8 cellular contexts compared by ENCODE assay signal in the genomic region with DNA sequence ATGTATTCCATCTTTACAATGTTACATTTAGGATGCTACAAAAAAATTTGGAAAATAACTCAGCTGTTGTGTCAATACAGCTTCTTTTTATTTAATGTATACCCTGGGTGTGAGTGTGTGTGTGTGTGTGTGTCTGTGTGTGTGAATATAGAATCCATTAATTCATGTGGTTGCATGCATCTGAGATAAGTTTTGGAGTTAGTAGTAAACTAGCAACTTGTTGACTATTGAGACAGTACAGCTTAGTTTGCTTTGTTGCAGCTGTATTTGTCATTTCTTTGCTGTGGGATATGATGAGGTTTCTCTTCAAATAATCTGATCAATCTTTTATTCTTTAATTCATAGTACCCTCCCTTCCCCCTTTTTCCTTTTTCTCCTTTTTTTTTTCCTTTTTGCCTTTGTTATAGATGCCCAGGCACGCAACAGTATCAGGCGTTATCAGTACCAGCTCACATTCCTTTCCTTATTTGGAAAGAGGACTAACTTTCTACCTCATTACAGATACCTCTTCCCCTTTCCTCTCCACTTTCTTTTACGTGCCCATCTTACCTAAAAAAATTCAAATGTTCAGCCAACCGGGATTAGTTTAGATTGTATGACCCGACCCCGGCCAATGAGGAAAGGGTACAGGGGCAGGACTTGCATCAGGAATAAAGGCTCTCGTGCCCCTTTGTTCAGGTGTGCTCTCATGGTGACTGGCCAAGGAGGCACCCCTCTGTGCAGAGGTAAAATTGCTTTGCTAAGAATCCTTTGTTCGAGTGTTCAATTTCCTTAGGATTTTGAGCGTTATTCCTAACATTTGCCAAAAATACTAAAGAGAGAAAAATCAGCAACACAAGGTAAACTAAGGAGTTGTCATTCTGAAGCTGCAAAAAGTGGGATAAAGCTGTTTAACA.
DNase-seq lines count a peak whose midpoint lies in the region; ATAC-seq and TF ChIP-seq lines count a peak whose summit lies in the region.
"Not testable (repeated sequence)": the region's sequence is repeated elsewhere in the genome, so short reads cannot be mapped to it uniquely, and the experiment has no call there.

No MANE protein-coding gene starts in this region.

- H3K4me2 ChIP-seq in H9 (ENCODE audit: insufficient read depth, insufficient read length, low read length) = peak overlapping the region; percentile 48

- peak overlapping the region; percentile 97 for H2BK120ac ChIP-seq in H9 (ENCODE audit: low read depth, low read length, poor library complexity, severe bottlenecking)

- peak overlapping the region; percentile 77 for H3K27ac ChIP-seq in C4-2B
- peak overlapping the region; percentile 99 for H3K27ac ChIP-seq in H9 (ENCODE audit: insufficient read length, low read depth, low read length)
- H3K27ac ChIP-seq in RWPE2 (ENCODE audit: poor library complexity, severe bottlenecking) = peak overlapping the region; percentile 49
- not testable (repeated sequence) for H3K27ac ChIP-seq in endodermal cell (ENCODE audit: low read depth, low read length)
- peak overlapping the region; percentile 10 for H3K27ac ChIP-seq in mesodermal cell (ENCODE audit: low read depth, low read length, severe bottlenecking)

- H3K4me3 ChIP-seq in RWPE2 (ENCODE audit: severe bottlenecking) (peak overlapping the region; percentile 30), endodermal cell (ENCODE audit: low read length) (peak overlapping the region; percentile 93), mesodermal cell (ENCODE audit: extremely low read depth, insufficient read depth, low read length, poor library complexity, severe bottlenecking) (peak overlapping the region; percentile 18), retinal pigment epithelial cell (ENCODE audit: low read length) (peak overlapping the region; percentile 19)

- peak overlapping the region; percentile 89; the same call in 1 of the 2 replicates for H3K4ac ChIP-seq in H9 (ENCODE audit: low read depth, low read length)

- peaks cover 26 to 48% of the 10 kb centered on the region in 2 experiments for H3K4me1 Mint-ChIP-seq in H9
- peaks cover 27% of the 10 kb centered on the region for H3K4me1 Mint-ChIP-seq in endodermal cell

- H3K14ac ChIP-seq in H9 (ENCODE audit: insufficient read depth, low read length) = peak overlapping the region; percentile 90; the same call in 1 of the 2 replicates

- H3K9me3 Mint-ChIP-seq in H9 (peaks cover 54 to 62% of the 10 kb centered on the region in 2 experiments), endodermal cell (peaks cover 46% of the 10 kb centered on the region)

- not testable (repeated sequence) for H3K56ac ChIP-seq in H9 (ENCODE audit: insufficient read length, low read depth, low read length)

- not testable (repeated sequence) for TF ChIP-seq CTCF in C4-2B (conservative IDR thresholded peaks at IDR 0.05); H9 (conservative IDR thresholded peaks at IDR 0.05); RWPE2 (IDR thresholded peaks at IDR 0.05; ENCODE audit: poor library complexity, severe bottlenecking); endodermal cell (conservative IDR thresholded peaks at IDR 0.05); retinal pigment epithelial cell (conservative IDR thresholded peaks at IDR 0.05; ENCODE audit: low read depth, low read length)

- H2BK5ac ChIP-seq in H9 (ENCODE audit: insufficient read length, low read length) = peak overlapping the region; percentile 92

- not testable (repeated sequence) for H4K91ac ChIP-seq in H9 (ENCODE audit: insufficient read length, low read depth, low read length)

- not testable (repeated sequence) for H4K5ac ChIP-seq in H9 (ENCODE audit: insufficient read length, low read depth, low read length)

- H3K9ac ChIP-seq in H9 (ENCODE audit: extremely low read depth, insufficient read length, low read length) = peak overlapping the region; percentile 99
- H3K9ac ChIP-seq in endodermal cell (ENCODE audit: extremely low read depth, low read length, poor library complexity, severe bottlenecking) = peak overlapping the region; percentile 90

- H3K27me3 ChIP-seq in H9 (ENCODE audit: insufficient read depth, low read length); RWPE2 (ENCODE audit: insufficient read depth, poor library complexity, severe bottlenecking); endodermal cell (ENCODE audit: control insufficient read depth, insufficient read depth, low read length, poor library complexity, severe bottlenecking): not testable (repeated sequence)

- H2AK5ac ChIP-seq in H9 (ENCODE audit: insufficient read length, low read length) = not testable (repeated sequence)

- peak; percentile 48 for DNase-seq in H9
- not testable (repeated sequence) for DNase-seq in RWPE2 (ENCODE audit: low spot score); endodermal cell; retinal pigment epithelial cell (ENCODE audit: low read depth)
- peak; percentile 34 for DNase-seq in amniotic epithelial cell (ENCODE audit: low read depth)
- peak; percentile 52 for DNase-seq in iPS DF 19.7 (ENCODE audit: low read depth, low spot score)

- H3K4me3 Mint-ChIP-seq in H9 = peak overlapping the region; percentile 60 to 90
- H3K4me3 Mint-ChIP-seq in endodermal cell = peak overlapping the region; percentile 70

- peak overlapping the region; percentile 100 for H3T11ph ChIP-seq in H9 (ENCODE audit: low read length)

- not testable (repeated sequence) for H3K23me2 ChIP-seq in H9 (ENCODE audit: insufficient read length, low read depth, low read length, poor library complexity, severe bottlenecking)

- not testable (repeated sequence) for H3K4me1 ChIP-seq in H9 (ENCODE audit: insufficient read depth, low read length); endodermal cell (ENCODE audit: control insufficient read depth, insufficient read depth, low read length)
- H3K4me1 ChIP-seq in RWPE2 (ENCODE audit: insufficient read depth, poor library complexity, severe bottlenecking) = peaks cover 16% of the 10 kb centered on the region
- H3K4me1 ChIP-seq in mesodermal cell (ENCODE audit: control insufficient read depth, insufficient read depth, low read length, poor library complexity, severe bottlenecking) = peaks cover 12% of the 10 kb centered on the region

- not testable (repeated sequence) for H3K9me3 ChIP-seq in H9 (ENCODE audit: control insufficient read depth, low read depth, low read length); RWPE2 (ENCODE audit: severe bottlenecking); mesodermal cell (ENCODE audit: control insufficient read depth, low read length)
- peaks cover 11% of the 10 kb centered on the region for H3K9me3 ChIP-seq in endodermal cell (ENCODE audit: control insufficient read depth, low read length)

- H3K18ac ChIP-seq in H9 (ENCODE audit: insufficient read length, low read depth, low read length) = peak overlapping the region; percentile 89

- H3K36me3 ChIP-seq in RWPE2 (ENCODE audit: low read depth); endodermal cell (ENCODE audit: control insufficient read depth, insufficient read depth, low read length); mesodermal cell (ENCODE audit: control insufficient read depth, insufficient read depth, low read length): not testable (repeated sequence)

- peak overlapping the region; percentile 93 for H2BK20ac ChIP-seq in H9 (ENCODE audit: low read depth, low read length, poor library complexity, severe bottlenecking)

- H3K79me2 ChIP-seq in H9 (ENCODE audit: insufficient read depth, low read length) = peaks cover 30% of the 10 kb centered on the region; the same call in 1 of the 2 replicates

- not testable (repeated sequence) for H2AFZ ChIP-seq in H9 (ENCODE audit: low read length)

- not testable (repeated sequence) for H3K27me3 Mint-ChIP-seq in H9 (ENCODE audit: low read depth); endodermal cell (ENCODE audit: insufficient read depth)

- not testable (repeated sequence) for H3K23ac ChIP-seq in H9 (ENCODE audit: insufficient read length, low read depth, low read length)

- ATAC-seq in RWPE2 (ENCODE audit: low read depth) = peak; percentile 17; the same call in 1 of the 3 replicates

- H4K20me1 ChIP-seq in H9 (ENCODE audit: control insufficient read depth, insufficient read depth, insufficient read length) = not testable (repeated sequence)

- H3K36me3 Mint-ChIP-seq in H9 (ENCODE audit: insufficient read depth in 1 of 3, low read depth in 3 of 3) = peaks cover 7 to 18% (median 10%) of the 10 kb centered on the region in 3 experiments
- H3K36me3 Mint-ChIP-seq in endodermal cell (ENCODE audit: low read depth) = not testable (repeated sequence)

- H3K79me1 ChIP-seq in H9 (ENCODE audit: insufficient read depth, low read depth, low read length, poor library complexity, severe bottlenecking) = not testable (repeated sequence)

- H2BK15ac ChIP-seq in H9 (ENCODE audit: low read depth, low read length) = not testable (repeated sequence)

- peak overlapping the region; percentile 89 to 99 (median 95) for H3K27ac Mint-ChIP-seq in H9
- peak overlapping the region; percentile 93 for H3K27ac Mint-ChIP-seq in endodermal cell

- no CpG with 5 or more reads among the region's 9 CpGs for WGBS in H9 (ENCODE audit: extremely low coverage, insufficient read length, low lambda C conversion rate)
- 6% methylated on average over 7 of the region's 9 CpGs; no CpG with 5 or more reads in 1 of the 2 experiments for WGBS in endodermal cell (ENCODE audit: insufficient coverage in 1 of 2, insufficient read length in 1 of 2), 2 experiments
- WGBS in mesodermal cell (ENCODE audit: insufficient coverage in 2 of 2), 2 experiments = 0% methylated on average over 2 of the region's 9 CpGs; no CpG with 5 or more reads in 1 of the 2 experiments

- not testable (repeated sequence) for H4K8ac ChIP-seq in H9 (replicated peaks; ENCODE audit: insufficient read length, low read depth, low read length)

- peak overlapping the region; percentile 73 for H2BK12ac ChIP-seq in H9 (ENCODE audit: insufficient read length, low read depth, low read length)

Comparison
In these comparisons a context has a peak if more than half of its experiments do, and no peak if none do; other contexts are left out.
1. H3K4me3 ChIP-seq: peak in every context shown above with its lines; median percentile 93 in endodermal cell; 30 in RWPE2; 19 in retinal pigment epithelial cell; 18 in mesodermal cell.